ENCODE assay signal across 26 cellular contexts in the genomic region with DNA sequence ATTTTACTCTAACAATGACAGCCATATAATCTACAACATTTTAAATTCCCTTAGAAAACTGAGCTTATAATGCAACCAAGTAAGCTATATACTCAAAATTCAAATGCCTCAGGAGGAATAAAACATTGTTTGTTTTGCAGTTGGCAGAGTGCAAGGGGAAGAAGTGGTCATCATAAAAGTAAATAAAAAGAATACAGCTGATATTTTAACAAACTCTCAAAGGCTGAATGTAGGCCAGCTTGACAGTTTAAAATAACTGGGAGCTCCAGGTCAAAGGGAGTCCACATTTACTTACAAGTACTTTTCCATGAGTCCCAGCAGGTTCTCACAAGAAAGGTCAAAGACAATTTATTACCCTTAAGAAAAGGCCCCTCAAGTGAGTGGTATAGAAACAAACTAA.
"Had no signal": no experiment of that assay in that cellular context is flagged by ENCODE, and none has a peak within 500 bp of the region (broad histone marks: within the 10 kb centered on the region; RNA-seq: fewer than 3 reads in every experiment).

No MANE protein-coding gene starts in this region.

- H3K27me3 ChIP-seq: right lobe of liver, stomach, testis, thyroid gland, transverse colon, upper lobe of left lung, vagina had no signal

- ATAC-seq: left colon; mucosa of descending colon; naive thymus-derived CD4-positive, alpha-beta T cell; natural killer cell treated with Interleukin-12 subunit alpha and Interleukin-12 subunit beta and Interleukin-15 and Interleukin-18, amount 100 ng/mL, for 72 hours; psoas muscle; right lobe of liver; stimulated activated naive B cell treated with anti-CD40 and anti-IgM and Interleukin-4, amounts not matched to agents 10 μg/mL and 1 μg/mL and 100 μg/mL, for 72 hours; stimulated activated naive CD8-positive, alpha-beta T cell treated with anti-CD3 and anti-CD28 coated beads, Interleukin-15, Interleukin-2, amounts not matched to agents 100 U/mL and 50 U/mL, for 24 hours had no signal

- H3K4me1 ChIP-seq: left ventricle myocardium inferior, parathyroid adenoma, psoas muscle, right lobe of liver, stomach, testis, transverse colon, upper lobe of left lung, vagina had no signal

- DNase-seq: hippocampal formation; kidney; left colon; left ventricle myocardium inferior; midbrain; mucosa of descending colon; naive thymus-derived CD4-positive, alpha-beta T cell; nucleus accumbens; psoas muscle; right lobe of liver; stimulated activated CD4-positive, alpha-beta T cell treated with anti-CD3 and anti-CD28 coated beads, Interleukin-12 subunit alpha, Interleukin-12 subunit beta, amount 100 ng/mL, for 4 hours; stimulated activated CD4-positive, alpha-beta T cell treated with anti-CD3 and anti-CD28 coated beads, Interleukin-15, amount 100 ng/mL, for 24 hours; stimulated activated CD4-positive, alpha-beta T cell treated with anti-CD3 and anti-CD28 coated beads, Interleukin-2, amount 100 ng/mL, for 24 hours; stimulated activated CD4-positive, alpha-beta T cell treated with anti-CD3 and anti-CD28 coated beads, Interleukin-4, amount 100 ng/mL, for 1 hour; stimulated activated naive B cell treated with anti-CD40 and anti-IgM and Interleukin-4, amounts not matched to agents 10 μg/mL and 1 μg/mL and 100 μg/mL, for 72 hours; stimulated activated naive CD8-positive, alpha-beta T cell treated with anti-CD3 and anti-CD28 coated beads, Interleukin-15, Interleukin-2, amounts not matched to agents 100 U/mL and 50 U/mL, for 24 hours; stomach; testis; thyroid gland; transverse colon; upper lobe of left lung had no signal

- H3K9ac ChIP-seq: parathyroid adenoma had no signal

- H3K4me3 ChIP-seq: left ventricle myocardium inferior, lung, mucosa of descending colon, psoas muscle, right lobe of liver, smooth muscle cell, stomach, testis, thyroid gland, transverse colon, upper lobe of left lung, vagina had no signal

- H3K79me2 ChIP-seq: parathyroid adenoma had no signal

- H2AFZ ChIP-seq: parathyroid adenoma had no signal

- H3K27ac ChIP-seq: left ventricle myocardium inferior, parathyroid adenoma, psoas muscle, right lobe of liver, stomach, testis, transverse colon, upper lobe of left lung, vagina had no signal

- H3K4me2 ChIP-seq: smooth muscle cell had no signal

- H3K36me3 ChIP-seq: left ventricle myocardium inferior, right lobe of liver, stomach, thyroid gland, transverse colon, upper lobe of left lung, vagina had no signal

- H3K9me3 ChIP-seq: psoas muscle, right lobe of liver, testis, thyroid gland, transverse colon, vagina had no signal
